Comparison of ENCODE assay signal across 10 cellular contexts in genomic region chr11:128496249-128496648, GRCh38.
A peak's percentile ranks its signal among the peaks of the same experiment; 100 is the strongest.
DNase-seq lines count a peak whose midpoint lies in the region; ATAC-seq and TF ChIP-seq lines count a peak whose summit lies in the region.
"Had no signal": no experiment of that assay in that cellular context is flagged by ENCODE, and none has a peak within 500 bp of the region (broad histone marks: within the 10 kb centered on the region; RNA-seq: fewer than 3 reads in every experiment).

No MANE protein-coding gene starts in this region.

- H3K4me2 ChIP-seq in Karpas-422 (ENCODE audit: low read depth, low read length, poor library complexity, severe bottlenecking): peak overlapping the region; percentile 60

- peaks cover 23% of the 10 kb centered on the region; the same call in 1 of the 2 replicates for H4K20me1 ChIP-seq in Karpas-422 (ENCODE audit: insufficient read depth, low read depth, low read length)

- no peak for DNase-seq in Karpas-422
- no peak for DNase-seq in coronary artery (ENCODE audit: low spot score)
- DNase-seq in natural killer cell: no peak
- DNase-seq in stimulated activated CD4-positive, alpha-beta T cell treated with anti-CD3 and anti-CD28 coated beads, Interleukin-2, amount 100 ng/mL, for 24 hours: no peak
- DNase-seq in NCI-H510A (lab: John Stamatoyannopoulos, UW): no peak
- no peak for DNase-seq in COLO829 (ENCODE audit: low spot score)
- no peak for DNase-seq in foreskin fibroblast
- DNase-seq: dermis blood vessel endothelial cell, NCI-H1092 had no signal

- H2AFZ ChIP-seq in Karpas-422 (ENCODE audit: low read length): no peak overlapping the region

- H3K4me3 ChIP-seq in Karpas-422 (ENCODE audit: low read length) (peak overlapping the region; percentile 55), coronary artery (peak overlapping the region; percentile 38), foreskin fibroblast (ENCODE audit: low read depth in 1 of 2, low read length in 2 of 2) (peak overlapping the region in 1 of 2 donors; percentile 27)

- H3K9me3 Mint-ChIP-seq in natural killer cell: no peaks in the 10 kb centered on the region

- H3K9me3 ChIP-seq in Karpas-422 (ENCODE audit: low read length): no peaks in the 10 kb centered on the region

- no peaks in the 10 kb centered on the region for H3K27me3 ChIP-seq in Karpas-422 (ENCODE audit: low read length)

- no peaks in the 10 kb centered on the region for H3K9me2 ChIP-seq in Karpas-422 (replicated peaks; ENCODE audit: insufficient read depth, low read length)

- no peak for ATAC-seq in natural killer cell

- peak overlapping the region; percentile 98 to 99 for H3K27ac Mint-ChIP-seq in natural killer cell

- peaks cover 100% of the 10 kb centered on the region for H3K4me1 ChIP-seq in Karpas-422 (ENCODE audit: low read length)

- TF ChIP-seq CTCF in C4-2B (conservative IDR thresholded peaks at IDR 0.05): no peak
- TF ChIP-seq CTCF in coronary artery (IDR thresholded peaks at IDR 0.05): no peak
- TF ChIP-seq CTCF in natural killer cell (IDR thresholded peaks at IDR 0.05): no peak
- TF ChIP-seq CTCF in foreskin fibroblast (IDR thresholded peaks at IDR 0.05; ENCODE audit: low read depth, low read length): no peak

- H3K27me3 Mint-ChIP-seq in natural killer cell (ENCODE audit: low read depth in 2 of 2): no peaks in the 10 kb centered on the region

- peaks cover 100% of the 10 kb centered on the region for H3K79me2 ChIP-seq in Karpas-422 (ENCODE audit: low read length)

- peak overlapping the region; percentile 64; the same call in 1 of the 2 replicates for H3K27ac ChIP-seq in C4-2B
- peak overlapping the region; percentile 93 for H3K27ac ChIP-seq in Karpas-422 (ENCODE audit: low read length)
- H3K27ac ChIP-seq in coronary artery: peak overlapping the region; percentile 70 to 85

- H3K9ac ChIP-seq in Karpas-422 (ENCODE audit: low read length): peak overlapping the region; percentile 55

- H3K4me3 Mint-ChIP-seq in natural killer cell: peak overlapping the region; percentile 78

- intact Hi-C loops in natural killer cell (cut with micrococcal nuclease): loop anchor here (2.0 kb wide), 1 partner anchor 15 kb away; no protein-coding TSS in a partner anchor

- peaks cover 96 to 97% of the 10 kb centered on the region in 2 donors for H3K4me1 Mint-ChIP-seq in natural killer cell

- peaks cover 17% of the 10 kb centered on the region for H3K36me3 Mint-ChIP-seq in natural killer cell

- H3K36me3 ChIP-seq in Karpas-422 (ENCODE audit: insufficient read depth, low read length): peaks cover 18% of the 10 kb centered on the region
